ENCODE assay signal across 9 cellular contexts in the genomic region with DNA sequence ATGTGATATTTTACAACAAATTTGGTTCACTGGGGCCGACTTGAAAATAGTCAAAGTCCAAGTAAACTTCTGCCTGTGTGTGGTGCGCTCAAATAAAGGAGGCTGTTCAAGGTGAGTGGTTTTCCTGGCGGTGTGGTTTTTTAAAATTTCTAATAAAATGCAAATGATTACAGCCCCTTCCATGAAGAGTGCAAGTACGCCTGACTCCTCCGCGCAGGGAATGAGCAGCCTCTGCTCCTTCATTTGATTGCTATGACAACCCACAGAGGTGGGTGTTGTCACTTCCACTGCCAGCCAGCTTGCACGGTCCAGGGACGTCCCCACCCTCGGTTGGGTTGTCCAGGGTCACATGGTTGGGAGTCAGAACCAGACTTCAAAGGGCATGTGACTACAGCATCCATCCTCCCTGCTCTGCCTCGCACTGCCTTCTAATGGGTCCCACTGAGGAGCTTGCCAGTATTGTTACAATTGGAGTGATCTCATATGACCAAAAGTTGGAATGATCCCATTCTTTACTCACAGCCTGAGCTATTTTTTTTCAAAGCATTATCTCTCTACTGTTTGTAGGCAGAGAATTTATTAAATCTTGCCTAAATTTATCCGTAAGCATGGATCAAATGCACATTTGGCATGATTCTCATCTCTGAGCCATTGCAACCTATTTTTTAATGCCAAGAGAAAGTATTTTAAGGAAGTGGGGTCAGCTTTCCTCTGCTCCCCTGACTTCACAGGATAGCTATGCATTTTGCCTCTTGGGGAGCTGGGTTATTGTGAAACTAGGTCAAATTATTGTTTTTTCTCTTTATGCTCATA.
DNase-seq lines count a peak whose midpoint lies in the region; ATAC-seq and TF ChIP-seq lines count a peak whose summit lies in the region.
"Had no signal": no experiment of that assay in that cellular context is flagged by ENCODE, and none has a peak within 500 bp of the region (broad histone marks: within the 10 kb centered on the region; RNA-seq: fewer than 3 reads in every experiment).

No MANE protein-coding gene starts in this region.

- DNase-seq in EL (peak; percentile 79), adrenal gland (peak; percentile 23 to 78 (median 40)), heart right ventricle (peak; percentile 62 to 64), sciatic nerve (ENCODE audit: low spot score) (no peak), NOMO-1 (lab: John Stamatoyannopoulos, UW; ENCODE audit: unreplicated experiment in 2 of 2) (no peak)
- DNase-seq in activated T-cell treated with anti-CD3 and anti-CD28 coated beads, Interleukin-2, amount 50 U/mL, for 24 hours, result no peak
- DNase-seq: NCI-H1436 had no signal

- H3K36me3 Mint-ChIP-seq in activated T-cell treated with anti-CD3 and anti-CD28 coated beads, Interleukin-2, amount 50 U/mL, for 24 hours (ENCODE audit: low read depth), result no peaks in the 10 kb centered on the region

- H3K27me3 Mint-ChIP-seq in activated T-cell treated with anti-CD3 and anti-CD28 coated beads, Interleukin-2, amount 50 U/mL, for 24 hours, result peaks cover 8% of the 10 kb centered on the region

- TF ChIP-seq CTCF in adrenal gland (IDR thresholded peaks at IDR 0.05) (no peak), heart right ventricle (IDR thresholded peaks at IDR 0.05) (no peak)

- H3K27ac ChIP-seq in adrenal gland (peak overlapping the region in 2 of 5 donors; percentile 3 to 44), heart right ventricle (peak overlapping the region in 8 of 10 donors; percentile 1 to 76 (median 16))

- ATAC-seq in heart right ventricle (peak; percentile 70 to 96 (median 88)), sciatic nerve (peak; percentile 92), HG03280 (IDR thresholded peaks at IDR 0.05; ENCODE audit: unreplicated experiment) (no peak), GM21723 (IDR thresholded peaks at IDR 0.05; ENCODE audit: unreplicated experiment) (no peak)

- no peak overlapping the region for H3K27ac Mint-ChIP-seq in activated T-cell treated with anti-CD3 and anti-CD28 coated beads, Interleukin-2, amount 50 U/mL, for 24 hours

- 53 to 59% (median 56%) methylated on average over 11 of the region's 11 CpGs for WGBS in adrenal gland, 4 donors
- WGBS in heart right ventricle, 2 donors, result 48 to 50% methylated on average over 11 of the region's 11 CpGs

- no peak for TF ChIP-seq POLR2A in adrenal gland (IDR thresholded peaks at IDR 0.05)

- H3K4me3 ChIP-seq in adrenal gland (no peak overlapping the region), heart right ventricle (no peak overlapping the region)

- H3K4me3 Mint-ChIP-seq in activated T-cell treated with anti-CD3 and anti-CD28 coated beads, Interleukin-2, amount 50 U/mL, for 24 hours, result no peak overlapping the region

- H3K9me3 Mint-ChIP-seq in activated T-cell treated with anti-CD3 and anti-CD28 coated beads, Interleukin-2, amount 50 U/mL, for 24 hours, result no peaks in the 10 kb centered on the region

- H3K9me3 ChIP-seq in adrenal gland (replicated peaks in 1 of 3) (no peaks in the 10 kb centered on the region), heart right ventricle (no peaks in the 10 kb centered on the region)

- intact Hi-C loops in adrenal gland (cut with DNase I) (no loop called here), heart right ventricle (cut with DNase I) (no loop called here), sciatic nerve (cut with DNase I) (no loop called here)

- H3K36me3 ChIP-seq in adrenal gland (replicated peaks in 1 of 2) (no peaks in the 10 kb centered on the region), heart right ventricle (no peaks in the 10 kb centered on the region)

- H3K4me1 Mint-ChIP-seq in activated T-cell treated with anti-CD3 and anti-CD28 coated beads, Interleukin-2, amount 50 U/mL, for 24 hours (ENCODE audit: low read depth), result no peaks in the 10 kb centered on the region

- H3K4me1 ChIP-seq in adrenal gland (replicated peaks in 1 of 2) (peaks cover 8 to 25% of the 10 kb centered on the region in 2 donors), heart right ventricle (peaks cover 0 to 50% (median 33%) of the 10 kb centered on the region in 9 donors)

- no peaks in the 10 kb centered on the region for H3K27me3 ChIP-seq in adrenal gland
- H3K27me3 ChIP-seq in heart right ventricle, result no peaks in the 10 kb centered on the region

Comparison
In these comparisons a context has a peak if more than half of its experiments do, and no peak if none do; other contexts are left out.
1. DNase-seq: peak in EL (single experiment), adrenal gland (7 of 7) and heart right ventricle (2 of 2); none in sciatic nerve (single experiment), activated T-cell treated with anti-CD3 and anti-CD28 coated beads, Interleukin-2, amount 50 U/mL, for 24 hours (single experiment) and NOMO-1 (0 of 2).
2. ATAC-seq: peak in heart right ventricle (8 of 8) and sciatic nerve (single experiment); none in HG03280 (single experiment) and GM21723 (single experiment).